Comparison of ENCODE assay signal across 12 cellular contexts in genomic region chr6:11609324-11610071, GRCh38.
DNase-seq lines count a peak whose midpoint lies in the region; ATAC-seq and TF ChIP-seq lines count a peak whose summit lies in the region.
"Had no signal": no experiment of that assay in that cellular context is flagged by ENCODE, and none has a peak within 500 bp of the region (broad histone marks: within the 10 kb centered on the region; RNA-seq: fewer than 3 reads in every experiment).

No MANE protein-coding gene starts in this region.

- no peak overlapping the region for H3K4me3 ChIP-seq in BLaER1
- no peak overlapping the region for H3K4me3 ChIP-seq in SJSA1
- H3K4me3 ChIP-seq in fibroblast of villous mesenchyme (ENCODE audit: low read depth, low read length) = no peak overlapping the region
- no peak overlapping the region for H3K4me3 ChIP-seq in esophagus squamous epithelium
- H3K4me3 ChIP-seq: skin epidermis had no signal

- no peak overlapping the region for H3K27ac Mint-ChIP-seq in CD4-positive, alpha-beta T cell
- H3K27ac Mint-ChIP-seq: dendritic cell treated with granulocyte-macrophage colony-stimulating factor and Interleukin-4, amounts not matched to agents 40 ng/mL and 50 ng/mL, for 4 days had no signal

- 62 to 72% methylated on average over 14 to 18 of the region's 18 CpGs for WGBS in esophagus squamous epithelium, 2 donors

- no peaks in the 10 kb centered on the region for H3K36me3 ChIP-seq in BLaER1
- no peaks in the 10 kb centered on the region; the same call in 1 of the 2 replicates for H3K36me3 ChIP-seq in SJSA1
- H3K36me3 ChIP-seq in esophagus squamous epithelium = no peaks in the 10 kb centered on the region

- no peak for TF ChIP-seq POLR2A in esophagus squamous epithelium (IDR thresholded peaks at IDR 0.05)

- H3K4me1 ChIP-seq in BLaER1 = peaks cover 47% of the 10 kb centered on the region
- H3K4me1 ChIP-seq in SJSA1 (replicated peaks) = peaks cover 83% of the 10 kb centered on the region
- peaks cover 0 to 58% (median 26%) of the 10 kb centered on the region in 3 donors for H3K4me1 ChIP-seq in esophagus squamous epithelium

- peak overlapping the region; percentile 31; the same call in 1 of the 2 replicates for H3K27ac ChIP-seq in BLaER1
- H3K27ac ChIP-seq in SJSA1 = peak overlapping the region; percentile 95
- H3K27ac ChIP-seq in esophagus squamous epithelium = peak overlapping the region in 2 of 4 donors; percentile 71 to 77
- no peak overlapping the region for H3K27ac ChIP-seq in CD4-positive, alpha-beta T cell (ENCODE audit: low read depth, low read length)

- CTCF ChIA-PET in CD4-positive, alpha-beta T cell (lab: Charles Lee) = no interaction called here

- DNase-seq in SJSA1 (ENCODE audit: low read depth in 1 of 2, low spot score in 2 of 2) (peak; percentile 99 to 100), fibroblast of villous mesenchyme (ENCODE audit: low read depth) (peak; percentile 85), occipital lobe (lab: John Stamatoyannopoulos, UW) (peak; percentile 6), esophagus squamous epithelium (lab: John Stamatoyannopoulos, UW) (no peak), superior temporal gyrus (ENCODE audit: extremely low spot score) (no peak)
- no peak for DNase-seq in CD4-positive, alpha-beta T cell
- DNase-seq: activated CD4-positive, CD25-positive, alpha-beta regulatory T cell; NCI-H1930 had no signal

- no peaks in the 10 kb centered on the region for H3K36me3 Mint-ChIP-seq in CD4-positive, alpha-beta T cell (ENCODE audit: low read depth)

- H4K20me1 ChIP-seq in BLaER1 = no peaks in the 10 kb centered on the region

- intact Hi-C loops in esophagus squamous epithelium (cut with DNase I) = no loop called here
- intact Hi-C loops in CD4-positive, alpha-beta T cell (cut with DNase I, micrococcal nuclease) = no loop called here

- H3K4me2 ChIP-seq in BLaER1 = peak overlapping the region; percentile 82

- H3K9me3 ChIP-seq in BLaER1 (no peaks in the 10 kb centered on the region), SJSA1 (replicated peaks) (no peaks in the 10 kb centered on the region), esophagus squamous epithelium (no peaks in the 10 kb centered on the region)
- no peaks in the 10 kb centered on the region for H3K9me3 ChIP-seq in CD4-positive, alpha-beta T cell (ENCODE audit: control insufficient read depth, low read length)

- no peaks in the 10 kb centered on the region for H3K27me3 ChIP-seq in BLaER1
- H3K27me3 ChIP-seq in SJSA1 (replicated peaks) = no peaks in the 10 kb centered on the region
- no peaks in the 10 kb centered on the region for H3K27me3 ChIP-seq in esophagus squamous epithelium
- peaks cover 13% of the 10 kb centered on the region for H3K27me3 ChIP-seq in CD4-positive, alpha-beta T cell (ENCODE audit: control insufficient read depth, insufficient read depth, low read length)

- H3K9ac ChIP-seq in BLaER1 = no peak overlapping the region

- no peaks in the 10 kb centered on the region for H3K9me3 Mint-ChIP-seq in CD4-positive, alpha-beta T cell
- H3K9me3 Mint-ChIP-seq: dendritic cell treated with granulocyte-macrophage colony-stimulating factor and Interleukin-4, amounts not matched to agents 40 ng/mL and 50 ng/mL, for 4 days had no signal

- H3K4me3 Mint-ChIP-seq in CD4-positive, alpha-beta T cell = no peak overlapping the region
- H3K4me3 Mint-ChIP-seq: dendritic cell treated with granulocyte-macrophage colony-stimulating factor and Interleukin-4, amounts not matched to agents 40 ng/mL and 50 ng/mL, for 4 days had no signal

- H3K27me3 Mint-ChIP-seq in CD4-positive, alpha-beta T cell = peaks cover 17% of the 10 kb centered on the region

- no peak for TF ChIP-seq CTCF in fibroblast of villous mesenchyme (IDR thresholded peaks at IDR 0.05; ENCODE audit: insufficient read depth, low read depth, low read length)
- no peak for TF ChIP-seq CTCF in esophagus squamous epithelium (IDR thresholded peaks at IDR 0.05)
- no peak for TF ChIP-seq CTCF in CD4-positive, alpha-beta T cell (IDR thresholded peaks at IDR 0.05)

- no peak for ATAC-seq in GM19324 (IDR thresholded peaks at IDR 0.05; ENCODE audit: low FRiP score, unreplicated experiment)
- no peak for ATAC-seq in CD4-positive, alpha-beta T cell (ENCODE audit: poor library complexity)

- POLR2A ChIA-PET in CD4-positive, alpha-beta T cell (lab: Charles Lee) = no interaction called here

- H3K4me1 Mint-ChIP-seq in CD4-positive, alpha-beta T cell (ENCODE audit: low read depth) = no peaks in the 10 kb centered on the region

Comparison
In these comparisons a context has a peak if more than half of its experiments do, and no peak if none do; other contexts are left out.
1. DNase-seq: peak in SJSA1 (2 of 2), fibroblast of villous mesenchyme (single experiment) and occipital lobe (single experiment); none in esophagus squamous epithelium (single experiment), superior temporal gyrus (single experiment) and CD4-positive, alpha-beta T cell (0 of 10).